ENCODE assay signal across 23 cellular contexts in genomic region chr6:128572286-128572685, GRCh38.
"Had no signal": no experiment of that assay in that cellular context is flagged by ENCODE, and none has a peak within 500 bp of the region (broad histone marks: within the 10 kb centered on the region; RNA-seq: fewer than 3 reads in every experiment).

No MANE protein-coding gene starts in this region.

- H3K9me3 ChIP-seq: left lung, transverse colon, uterus had no signal

- H3K27ac ChIP-seq: brain microvascular endothelial cell, coronary artery, foreskin keratinocyte, left lung, transverse colon, uterus, VCaP had no signal

- DNase-seq: activated CD4-positive, alpha-beta T cell treated with anti-CD3 and anti-CD28 coated beads for 1 hour; activated CD8-positive, alpha-beta memory T cell treated with anti-CD3 and anti-CD28 coated beads for 24 hours; activated CD8-positive, alpha-beta memory T cell treated with anti-CD3 and anti-CD28 coated beads, Interleukin-2, amount 50 U/mL, for 48 hours; activated effector memory CD4-positive, alpha-beta T cell treated with Interleukin-2 at 50 U/mL for 16 hours; activated naive CD4-positive, alpha-beta T cell treated with anti-CD3 and anti-CD28 coated beads, Interleukin-2, amount 10 ng/mL, durations not matched to agents 7 days and 5 days; activated naive CD8-positive, alpha-beta T cell treated with anti-CD3 and anti-CD28 coated beads, Interleukin-2, amount 50 U/mL, for 24 hours; activated T-cell treated with anti-CD3 and anti-CD28 coated beads, Interleukin-2, amount 50 U/mL, for 48 hours; aorta; brain microvascular endothelial cell; glutamatergic neuron; hypothalamus; left lung; midbrain; nephron progenitor cell; occipital lobe; stimulated activated naive CD8-positive, alpha-beta T cell treated with anti-CD3 and anti-CD28 coated beads, Interleukin-15, Interleukin-2, amounts not matched to agents 100 U/mL and 50 U/mL, for 24 hours; substantia nigra; T-helper 2 cell; transverse colon; uterus had no signal

- H3K27me3 ChIP-seq: brain microvascular endothelial cell, foreskin keratinocyte, left lung, transverse colon, uterus had no signal

- H3K36me3 ChIP-seq: brain microvascular endothelial cell, left lung, transverse colon, uterus had no signal

- ATAC-seq: activated naive CD8-positive, alpha-beta T cell treated with anti-CD3 and anti-CD28 coated beads, Interleukin-2, amount 50 U/mL, for 24 hours; foreskin keratinocyte; left lung; stimulated activated naive CD8-positive, alpha-beta T cell treated with anti-CD3 and anti-CD28 coated beads, Interleukin-15, Interleukin-2, amounts not matched to agents 100 U/mL and 50 U/mL, for 24 hours had no signal

- H3K4me1 ChIP-seq: left lung had no signal

- H3K4me3 ChIP-seq: coronary artery, left lung, transverse colon, uterus had no signal
